In genomic region chr2:209940923-209941322, GRCh38 we compare ENCODE assay signal across 19 cellular contexts.
A peak's percentile ranks its signal among the peaks of the same experiment; 100 is the strongest.
DNase-seq lines count a peak whose midpoint lies in the region; ATAC-seq, FAIRE-seq and TF ChIP-seq lines count a peak whose summit lies in the region.
"Had no signal": no experiment of that assay in that cellular context is flagged by ENCODE, and none has a peak within 500 bp of the region (broad histone marks: within the 10 kb centered on the region; RNA-seq: fewer than 3 reads in every experiment).

No MANE protein-coding gene starts in this region.

- H3K27me3 Mint-ChIP-seq in activated naive CD4-positive, alpha-beta T cell treated with anti-CD3 and anti-CD28 coated beads for 36 hours (ENCODE audit: low read depth): peaks cover 10% of the 10 kb centered on the region

- no peaks in the 10 kb centered on the region for H3K9me2 ChIP-seq in GM23248 (ENCODE audit: insufficient read depth)

- H3K36me3 ChIP-seq in GM23248 (ENCODE audit: low read depth) (no peaks in the 10 kb centered on the region), fibroblast of lung (ENCODE audit: control insufficient read depth, insufficient read depth, low read length) (no peaks in the 10 kb centered on the region), lower lobe of right lung (no peaks in the 10 kb centered on the region), stomach smooth muscle (ENCODE audit: control insufficient read depth in 2 of 2, insufficient read depth in 2 of 2, low read length in 2 of 2) (no peaks in the 10 kb centered on the region), Peyer's patch (no peaks in the 10 kb centered on the region)
- H3K36me3 ChIP-seq: BLaER1 had no signal

- H4K20me1 ChIP-seq in GM23248 (ENCODE audit: insufficient read depth) (no peaks in the 10 kb centered on the region), fibroblast of lung (ENCODE audit: control insufficient read depth, extremely low read depth, insufficient read depth, low read length) (no peaks in the 10 kb centered on the region)
- H4K20me1 ChIP-seq: BLaER1 had no signal

- H3K36me3 Mint-ChIP-seq in activated naive CD4-positive, alpha-beta T cell treated with anti-CD3 and anti-CD28 coated beads for 36 hours (ENCODE audit: low read depth): no peaks in the 10 kb centered on the region
- H3K36me3 Mint-ChIP-seq: CD14-positive monocyte; CD4-positive, alpha-beta memory T cell had no signal

- H3K27ac ChIP-seq in GM23248: no peak overlapping the region
- H3K27ac ChIP-seq in fibroblast of lung (ENCODE audit: insufficient read depth, low read length): no peak overlapping the region
- peak overlapping the region; percentile 15 for H3K27ac ChIP-seq in lower lobe of right lung
- peak overlapping the region; percentile 12 for H3K27ac ChIP-seq in stomach smooth muscle (ENCODE audit: low read length)
- H3K27ac ChIP-seq in Peyer's patch: no peak overlapping the region
- no peak overlapping the region for H3K27ac ChIP-seq in dorsolateral prefrontal cortex
- H3K27ac ChIP-seq: BLaER1 had no signal

- WGBS in GM23248 (ENCODE audit: low coverage in 1 of 2, low lambda C conversion rate in 2 of 2, missing lambda C conversion rate in 2 of 2), 2 experiments: 2 to 9% methylated on average over 5 of the region's 5 CpGs

- H3K4me1 ChIP-seq in GM23248 (ENCODE audit: insufficient read depth): no peaks in the 10 kb centered on the region
- no peaks in the 10 kb centered on the region for H3K4me1 ChIP-seq in fibroblast of lung (ENCODE audit: control insufficient read depth, extremely low read depth, insufficient read depth, low read length)
- H3K4me1 ChIP-seq in lower lobe of right lung: no peaks in the 10 kb centered on the region
- peaks cover 13% of the 10 kb centered on the region for H3K4me1 ChIP-seq in stomach smooth muscle (ENCODE audit: control insufficient read depth, insufficient read depth, low read length)
- H3K4me1 ChIP-seq in Peyer's patch: peaks cover 0 to 4% (median 0%) of the 10 kb centered on the region in 4 donors
- H3K4me1 ChIP-seq: BLaER1 had no signal

- H2AFZ ChIP-seq in GM23248 (peak overlapping the region; percentile 56), fibroblast of lung (ENCODE audit: low read length) (peak overlapping the region; percentile 39)

- in situ Hi-C loops in GM23248 (cut with MboI): no loop called here

- no peaks in the 10 kb centered on the region for H3K27me3 ChIP-seq in GM23248 (replicated peaks; ENCODE audit: insufficient read depth)
- no peaks in the 10 kb centered on the region for H3K27me3 ChIP-seq in fibroblast of lung (ENCODE audit: control insufficient read depth, insufficient read depth, low read length)
- H3K27me3 ChIP-seq in lower lobe of right lung (ENCODE audit: low read depth): no peaks in the 10 kb centered on the region
- H3K27me3 ChIP-seq in stomach smooth muscle (ENCODE audit: control insufficient read depth in 1 of 2, insufficient read depth in 2 of 2, low read length in 2 of 2): no peaks in the 10 kb centered on the region
- H3K27me3 ChIP-seq in Peyer's patch: no peaks in the 10 kb centered on the region
- H3K27me3 ChIP-seq in dorsolateral prefrontal cortex: peaks cover 0 to 34% (median 0%) of the 10 kb centered on the region in 45 donors
- H3K27me3 ChIP-seq: BLaER1 had no signal

- intact Hi-C loops in lower lobe of right lung (cut with DNase I): no loop called here
- intact Hi-C loops in activated naive CD4-positive, alpha-beta T cell treated with anti-CD3 and anti-CD28 coated beads for 36 hours (cut with micrococcal nuclease): no loop called here
- intact Hi-C loops in dorsolateral prefrontal cortex (cut with DNase I): no loop called here

- H3K9me3 Mint-ChIP-seq in activated naive CD4-positive, alpha-beta T cell treated with anti-CD3 and anti-CD28 coated beads for 36 hours: peaks cover 2% of the 10 kb centered on the region
- H3K9me3 Mint-ChIP-seq: CD14-positive monocyte, H9 had no signal

- no peak for TF ChIP-seq CTCF in fibroblast of lung (conservative IDR thresholded peaks at IDR 0.05 in 1 of 2, IDR thresholded peaks at IDR 0.05 in 1 of 2; ENCODE audit: low read depth in 1 of 2, low read length in 2 of 2)
- no peak for TF ChIP-seq CTCF in lower lobe of right lung (IDR thresholded peaks at IDR 0.05)
- no peak for TF ChIP-seq CTCF in Peyer's patch (IDR thresholded peaks at IDR 0.05)
- TF ChIP-seq CTCF in dorsolateral prefrontal cortex (IDR thresholded peaks at IDR 0.05 in 54 of 56, conservative IDR thresholded peaks at IDR 0.05 in 2 of 56; ENCODE audit: low read depth in 1 of 56, partially characterized antibody in 56 of 56): no peak

- H3K4me1 Mint-ChIP-seq in activated naive CD4-positive, alpha-beta T cell treated with anti-CD3 and anti-CD28 coated beads for 36 hours (ENCODE audit: low read depth): no peaks in the 10 kb centered on the region
- H3K4me1 Mint-ChIP-seq: CD4-positive, alpha-beta memory T cell had no signal

- no peaks in the 10 kb centered on the region for H3F3A ChIP-seq in GM23248 (ENCODE audit: insufficient read depth)

- no peak for TF ChIP-seq POLR2A in Peyer's patch (IDR thresholded peaks at IDR 0.05)

- H3K4me2 ChIP-seq in GM23248 (ENCODE audit: unreplicated experiment): peak overlapping the region; percentile 34
- H3K4me2 ChIP-seq in fibroblast of lung (ENCODE audit: extremely low read depth, insufficient read depth, low read length): no peak overlapping the region
- H3K4me2 ChIP-seq: BLaER1 had no signal

- H3K4me3 Mint-ChIP-seq in activated naive CD4-positive, alpha-beta T cell treated with anti-CD3 and anti-CD28 coated beads for 36 hours: no peak overlapping the region
- H3K4me3 Mint-ChIP-seq: CD14-positive monocyte; CD4-positive, alpha-beta memory T cell; H9 had no signal

- H3K27ac Mint-ChIP-seq in activated naive CD4-positive, alpha-beta T cell treated with anti-CD3 and anti-CD28 coated beads for 36 hours: no peak overlapping the region
- H3K27ac Mint-ChIP-seq: CD14-positive monocyte; CD4-positive, alpha-beta memory T cell; H9 had no signal

- peak; percentile 12 for DNase-seq in GM23248
- peak in 1 of 2 donors; percentile 32 for DNase-seq in fibroblast of lung (ENCODE audit: low read depth in 2 of 2)
- DNase-seq in lower lobe of right lung: no peak
- DNase-seq in activated naive CD4-positive, alpha-beta T cell treated with anti-CD3 and anti-CD28 coated beads for 36 hours: no peak
- DNase-seq in Peyer's patch: no peak
- no peak for DNase-seq in dorsolateral prefrontal cortex
- no peak for DNase-seq in RCC 7860 (ENCODE audit: low spot score)
- DNase-seq: 8988T; CD4-positive, alpha-beta memory T cell; DMS153; DMS79; GDM1; H9 had no signal

- H3K9ac ChIP-seq in GM23248 (no peak overlapping the region), fibroblast of lung (ENCODE audit: insufficient read depth, low read length) (no peak overlapping the region), stomach smooth muscle (ENCODE audit: low read length in 2 of 2) (no peak overlapping the region)
- H3K9ac ChIP-seq: BLaER1 had no signal

- peak; percentile 32 to 49 for ATAC-seq in lower lobe of right lung

- H3K4me3 ChIP-seq in GM23248: peak overlapping the region; percentile 17; the same call in 1 of the 2 replicates
- H3K4me3 ChIP-seq in fibroblast of lung (replicated peaks in 1 of 4; ENCODE audit: control extremely low read depth in 1 of 4, insufficient read depth in 1 of 4, low read depth in 3 of 4, low read length in 4 of 4): no peak overlapping the region
- no peak overlapping the region for H3K4me3 ChIP-seq in lower lobe of right lung
- peak overlapping the region in 1 of 2 donors; percentile 35 for H3K4me3 ChIP-seq in stomach smooth muscle (ENCODE audit: low read length in 2 of 2)
- no peak overlapping the region for H3K4me3 ChIP-seq in Peyer's patch
- no peak overlapping the region for H3K4me3 ChIP-seq in dorsolateral prefrontal cortex
- H3K4me3 ChIP-seq: BLaER1 had no signal

- H3K9me3 ChIP-seq in GM23248 (ENCODE audit: low read depth): no peaks in the 10 kb centered on the region
- no peaks in the 10 kb centered on the region for H3K9me3 ChIP-seq in fibroblast of lung (ENCODE audit: control insufficient read depth, insufficient read depth, low read depth, low read length)
- H3K9me3 ChIP-seq in lower lobe of right lung: no peaks in the 10 kb centered on the region
- no peaks in the 10 kb centered on the region for H3K9me3 ChIP-seq in stomach smooth muscle (ENCODE audit: control insufficient read depth in 2 of 2, low read length in 2 of 2)
- no peaks in the 10 kb centered on the region for H3K9me3 ChIP-seq in Peyer's patch
- H3K9me3 ChIP-seq: BLaER1 had no signal

- H3K79me2 ChIP-seq in GM23248 (ENCODE audit: insufficient read depth) (no peaks in the 10 kb centered on the region), fibroblast of lung (ENCODE audit: control insufficient read depth, insufficient read depth, low read length) (no peaks in the 10 kb centered on the region)

- CTCF ChIA-PET in activated naive CD4-positive, alpha-beta T cell treated with anti-CD3 and anti-CD28 coated beads for 36 hours (lab: Charles Lee): interaction anchor here (1.0 kb wide), 1 partner anchor 20 kb away, joined by 3 read pairs; no protein-coding TSS in a partner anchor

- no peak for FAIRE-seq in RCC 7860 (lab: Jason Lieb, UNC)
- FAIRE-seq: GM12892, GM18507, H1 had no signal

Comparison
In these comparisons a context has a peak if more than half of its experiments do, and no peak if none do; other contexts are left out.
1. H3K27ac ChIP-seq: peak in lower lobe of right lung (single experiment) and stomach smooth muscle (single experiment); none in GM23248 (single experiment), fibroblast of lung (single experiment), Peyer's patch (0 of 4) and dorsolateral prefrontal cortex (0 of 59).